ENCODE assay signal across 1 cellular context in genomic region chr11:29008481-29008880, GRCh38.
TF ChIP-seq lines count a peak whose summit lies in the region.

No MANE protein-coding gene starts in this region.

TF ChIP-seq in A549, 52 proteins besides CTCF, POLR2A, EP300 and RAD21 (continued from another document):
- TF ChIP-seq KDM1A (IDR thresholded peaks at IDR 0.05; ENCODE audit: low read depth) (no peak), MAZ (IDR thresholded peaks at IDR 0.05; ENCODE audit: borderline replicate concordance, low read depth, low read length) (no peak), HOXA7 (CRISPR knock-in tag; IDR thresholded peaks at IDR 0.05) (no peak), HMGXB4 (CRISPR knock-in tag; IDR thresholded peaks at IDR 0.05; ENCODE audit: borderline replicate concordance) (no peak), ATOH8 (CRISPR knock-in tag; IDR thresholded peaks at IDR 0.05; ENCODE audit: low read depth) (no peak), ZFP36 (IDR thresholded peaks at IDR 0.05; ENCODE audit: borderline replicate concordance, partially characterized antibody) (no peak), FOSL2 (IDR thresholded peaks at IDR 0.05) (no peak), FOSL2 (CRISPR knock-in tag; IDR thresholded peaks at IDR 0.05) (no peak), JUN (IDR thresholded peaks at IDR 0.05) (no peak), ZSCAN20 (CRISPR knock-in tag; IDR thresholded peaks at IDR 0.05) (no peak), ESRRA (IDR thresholded peaks at IDR 0.05; ENCODE audit: borderline replicate concordance, low read length) (no peak)
TF ChIP-seq in A549: peak in this region for 0.
